Comparison of ENCODE assay signal across 8 cellular contexts in the genomic region with DNA sequence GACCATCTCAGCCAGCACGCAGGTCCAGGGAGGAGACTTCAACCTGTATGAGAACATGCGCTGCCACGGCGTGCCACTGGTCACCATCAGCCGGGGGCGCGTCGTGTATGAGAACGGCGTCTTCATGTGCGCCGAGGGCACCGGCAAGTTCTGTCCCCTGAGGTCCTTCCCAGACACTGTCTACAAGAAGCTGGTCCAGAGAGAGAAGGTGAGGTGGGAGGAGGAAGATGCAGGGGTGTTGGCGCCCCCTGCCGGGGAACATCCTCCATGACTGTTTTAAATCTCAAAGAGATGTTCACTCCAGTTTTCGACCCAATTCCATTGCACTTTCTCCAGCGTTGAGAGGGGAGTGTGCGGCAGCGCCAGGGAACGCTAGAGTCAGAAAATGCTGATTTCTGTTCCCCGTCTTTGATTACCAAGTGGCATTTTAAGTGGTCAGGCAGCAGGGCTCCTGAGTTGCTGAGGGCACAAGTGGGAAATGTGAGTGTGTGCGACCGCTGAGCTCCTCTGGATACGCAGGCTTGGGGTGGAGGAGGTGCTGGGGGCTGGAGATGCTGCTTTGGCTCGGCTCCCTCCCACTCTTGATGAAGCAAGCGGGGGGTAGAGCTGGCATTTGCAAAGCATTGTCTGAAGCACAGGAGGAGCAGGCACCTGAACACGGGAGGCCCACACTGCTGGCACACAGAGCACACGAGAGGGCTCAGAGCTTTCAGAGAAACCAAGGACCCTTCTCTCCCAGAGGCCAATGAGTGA.
DNase-seq lines count a peak whose midpoint lies in the region; ATAC-seq, FAIRE-seq and TF ChIP-seq lines count a peak whose summit lies in the region.

No MANE protein-coding gene starts in this region.

- ATAC-seq in HG03378 (IDR thresholded peaks at IDR 0.05; ENCODE audit: unreplicated experiment) (no peak), HG03175 (IDR thresholded peaks at IDR 0.05; ENCODE audit: unreplicated experiment) (no peak)

- H3K4me3 ChIP-seq in cardiac fibroblast (replicated peaks in 1 of 2; ENCODE audit: low read depth in 2 of 2, low read length in 2 of 2): no peak overlapping the region

- POLR2A ChIA-PET in GM10248 (lab: Yijun Ruan, JAX): no interaction called here

- H3K27ac ChIP-seq in VCaP: no peak overlapping the region

- peak; percentile 71 for TF ChIP-seq CTCF in GM10248 (IDR thresholded peaks at IDR 0.05; ENCODE audit: control extremely low read depth, extremely low read depth, low read depth, missing control alignments)
- peak; percentile 91 for TF ChIP-seq CTCF in VCaP (conservative IDR thresholded peaks at IDR 0.05)
- TF ChIP-seq CTCF in cardiac fibroblast (IDR thresholded peaks at IDR 0.05; ENCODE audit: low read depth, low read length): peak; percentile 83

- CTCF ChIA-PET in GM10248 (lab: Yijun Ruan, JAX): interaction anchor here (0.6 to 6.9 kb wide), 26 partner anchors 9 to 335 kb away, joined by 3 to 103 read pairs (median 4); a partner anchor contains a TSS

- peak; percentile 85 for DNase-seq in GM10248 (ENCODE audit: extremely low spot score)
- peak; percentile 47 for DNase-seq in MV-4-11 (lab: John Stamatoyannopoulos, UW)
- peak; percentile 66 to 67 for DNase-seq in cardiac fibroblast (ENCODE audit: low read depth in 2 of 2)
- peak; percentile 66 for DNase-seq in stimulated activated CD4-positive, alpha-beta T cell treated with anti-CD3 and anti-CD28 coated beads, Interleukin-1b, Interleukin-23, amount 100 ng/mL, for 48 hours

- peak; percentile 41 for FAIRE-seq in islet of Langerhans (lab: Jason Lieb, UNC)
